ENCODE assay signal across 1 cellular context in the genomic region with DNA sequence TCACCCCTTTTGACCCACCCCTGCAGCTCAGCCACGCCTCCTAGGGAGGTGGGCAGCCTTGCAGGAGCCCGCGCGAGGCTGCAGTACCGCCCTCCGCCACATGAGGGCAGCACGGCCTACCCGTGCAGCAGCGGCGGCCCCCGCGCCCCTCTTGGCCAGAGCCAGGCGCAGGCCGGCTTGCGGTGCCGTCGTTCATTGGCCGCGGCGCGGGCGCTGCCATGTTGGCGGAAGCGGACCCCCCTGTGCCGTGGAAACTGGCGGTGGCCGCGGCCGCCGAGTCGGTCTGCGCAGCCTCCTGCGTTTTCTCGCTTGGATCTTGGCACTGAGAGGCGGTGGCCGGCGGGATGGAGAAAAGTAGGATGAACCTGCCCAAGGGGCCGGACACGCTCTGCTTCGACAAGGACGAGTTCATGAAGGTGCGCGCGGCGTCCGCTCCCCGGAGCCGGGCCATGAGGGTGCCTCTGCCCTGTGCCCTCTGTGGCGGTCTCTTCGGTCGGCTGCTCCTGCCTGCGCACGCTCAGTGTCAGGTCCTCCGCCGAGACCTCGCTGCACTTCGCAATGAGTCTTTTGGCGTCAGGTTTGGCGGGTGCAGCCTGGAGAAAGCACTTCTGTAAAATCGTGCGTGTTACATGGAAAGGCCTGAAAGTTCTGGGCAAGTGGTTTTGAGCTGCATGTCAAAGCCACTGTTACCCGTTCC.
TF ChIP-seq lines count a peak whose summit lies in the region.

Gene COG2, plus strand, starts transcription at position 219 of the 697 bp plus-strand sequence. Its CDS starts 126 bp downstream, at position 345.

TF ChIP-seq in IMR-90, 13 proteins besides CTCF, POLR2A, EP300 and RAD21 (continued from another document):
- TF ChIP-seq, protein P1, sequence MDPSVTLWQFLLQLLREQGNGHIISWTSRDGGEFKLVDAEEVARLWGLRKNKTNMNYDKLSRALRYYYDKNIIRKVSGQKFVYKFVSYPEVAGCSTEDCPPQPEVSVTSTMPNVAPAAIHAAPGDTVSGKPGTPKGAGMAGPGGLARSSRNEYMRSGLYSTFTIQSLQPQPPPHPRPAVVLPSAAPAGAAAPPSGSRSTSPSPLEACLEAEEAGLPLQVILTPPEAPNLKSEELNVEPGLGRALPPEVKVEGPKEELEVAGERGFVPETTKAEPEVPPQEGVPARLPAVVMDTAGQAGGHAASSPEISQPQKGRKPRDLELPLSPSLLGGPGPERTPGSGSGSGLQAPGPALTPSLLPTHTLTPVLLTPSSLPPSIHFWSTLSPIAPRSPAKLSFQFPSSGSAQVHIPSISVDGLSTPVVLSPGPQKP (IDR thresholded peaks at IDR 0.05; ENCODE audit: borderline replicate concordance, low read depth, low read length): no peak
